26 cellular contexts compared by ENCODE assay signal in the genomic region with DNA sequence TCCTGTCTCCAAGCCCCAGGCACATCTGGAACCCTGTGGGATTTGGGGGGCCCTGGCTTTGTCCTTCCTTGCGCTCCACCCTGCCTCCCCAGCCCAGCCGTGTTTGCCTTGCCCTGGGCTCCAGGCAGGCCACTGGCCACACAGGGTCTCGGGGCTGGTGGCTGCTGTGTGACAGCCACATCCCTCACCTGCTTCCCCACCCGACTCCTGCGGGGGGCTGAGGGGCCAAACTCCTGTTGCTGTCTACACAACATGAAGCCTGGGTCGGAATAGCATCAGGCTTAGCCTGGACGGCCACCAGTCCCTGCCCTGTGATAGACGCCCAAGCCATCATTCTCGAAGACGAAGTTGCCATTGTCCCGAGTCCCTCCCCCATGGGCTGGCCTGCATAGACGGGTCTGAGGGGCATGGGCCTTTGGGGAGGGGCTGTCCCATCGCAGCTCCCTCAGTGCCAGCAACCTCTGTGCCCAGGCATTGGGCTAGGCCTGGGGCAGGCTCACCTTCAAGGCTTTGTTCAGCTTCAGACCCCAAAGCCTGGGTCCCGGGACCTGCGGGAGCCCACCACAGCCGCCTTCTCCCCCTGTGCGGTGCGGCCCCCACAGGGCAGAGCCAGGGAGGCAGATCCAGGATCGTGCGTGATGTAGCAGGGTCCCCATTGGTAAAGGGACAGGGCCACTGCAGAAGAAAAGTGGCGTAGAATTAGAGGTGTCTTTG. TPM values are rescaled to one million over a fixed set of nuclear protein-coding genes. Genes with fewer than 3 reads are reported as not detected.
DNase-seq lines count a peak whose midpoint lies in the region; ATAC-seq, FAIRE-seq and TF ChIP-seq lines count a peak whose summit lies in the region.
"Had no signal": no experiment of that assay in that cellular context is flagged by ENCODE, and none has a peak within 500 bp of the region (broad histone marks: within the 10 kb centered on the region; RNA-seq: fewer than 3 reads in every experiment).

No MANE protein-coding gene starts in this region.

- peaks cover 9% of the 10 kb centered on the region for H3K4me1 Mint-ChIP-seq in CD4-positive, alpha-beta T cell (ENCODE audit: low read depth)
- H3K4me1 Mint-ChIP-seq in WTC11 (peaks cover 23% of the 10 kb centered on the region), T-cell (peaks cover 6 to 13% (median 6%) of the 10 kb centered on the region in 3 donors)
- H3K4me1 Mint-ChIP-seq: CD14-positive monocyte had no signal

- ATAC-seq in CD4-positive, alpha-beta T cell (ENCODE audit: poor library complexity), result no peak
- ATAC-seq in WTC11, result no peak
- no peak for ATAC-seq in T-cell (replicated peaks in 1 of 4)
- no peak for ATAC-seq in GM21367 (IDR thresholded peaks at IDR 0.05; ENCODE audit: unreplicated experiment)

- no peaks in the 10 kb centered on the region for H3K9me3 ChIP-seq in CD4-positive, alpha-beta T cell (ENCODE audit: control insufficient read depth, low read length)
- no peaks in the 10 kb centered on the region for H3K9me3 ChIP-seq in kidney (ENCODE audit: control insufficient read depth in 1 of 2, low read length in 2 of 2)
- H3K9me3 ChIP-seq: BE2C, HAP-1, MG63 had no signal

- no peak overlapping the region for H3K9ac ChIP-seq in kidney (ENCODE audit: low read length in 2 of 2)
- H3K9ac ChIP-seq: GM23248 had no signal

- H3K27ac Mint-ChIP-seq in CD4-positive, alpha-beta T cell, result no peak overlapping the region
- H3K27ac Mint-ChIP-seq in WTC11, result peak overlapping the region; percentile 76
- no peak overlapping the region for H3K27ac Mint-ChIP-seq in T-cell
- H3K27ac Mint-ChIP-seq: HFFc6 had no signal

- DNase-seq in CD4-positive, alpha-beta T cell, result no peak
- DNase-seq in WTC11 (ENCODE audit: low spot score), result no peak
- DNase-seq in kidney, result peak; percentile 56
- no peak for DNase-seq in NCI-H1417 (lab: John Stamatoyannopoulos, UW)
- DNase-seq in T-cell, result no peak
- DNase-seq: 8988T, ACHN, BE2C, Calu3, DND-41, GM23248, HFFc6, KG1, MG63, NCI-H1105 treated with DMSO at 0.1 percent for 48 hours, NCI-H2029, NCI-H526 treated with DMSO at 0.1 percent for 48 hours, RPMI8226, SHP77 had no signal

- POLR2A ChIA-PET in CD4-positive, alpha-beta T cell (lab: Charles Lee), result no interaction called here
- POLR2A ChIA-PET in WTC11 (lab: Charles Lee), result no interaction called here
- POLR2A ChIA-PET in T-cell (lab: Charles Lee), result no interaction called here

- H3K27ac ChIP-seq in CD4-positive, alpha-beta T cell (ENCODE audit: low read depth, low read length), result no peak overlapping the region
- H3K27ac ChIP-seq in kidney (ENCODE audit: low read depth in 2 of 2, low read length in 2 of 2), result no peak overlapping the region
- H3K27ac ChIP-seq: GM23248 had no signal

- no peak overlapping the region for H3K4me3 ChIP-seq in kidney (ENCODE audit: low read length in 2 of 2)
- H3K4me3 ChIP-seq: GM23248, HAP-1, MG63 had no signal

- no peak for TF ChIP-seq CTCF in CD4-positive, alpha-beta T cell (IDR thresholded peaks at IDR 0.05)
- TF ChIP-seq CTCF in WTC11 (IDR thresholded peaks at IDR 0.05) (no peak), kidney (IDR thresholded peaks at IDR 0.05; ENCODE audit: borderline replicate concordance, extremely low read depth, insufficient read depth) (no peak)

- H3K4me1 ChIP-seq in kidney (ENCODE audit: control insufficient read depth in 1 of 2, insufficient read depth in 1 of 2, low read depth in 1 of 2, low read length in 2 of 2), result no peaks in the 10 kb centered on the region
- H3K4me1 ChIP-seq: HAP-1 had no signal

- H3K27me3 Mint-ChIP-seq in CD4-positive, alpha-beta T cell, result no peaks in the 10 kb centered on the region
- H3K27me3 Mint-ChIP-seq in WTC11 (ENCODE audit: low read depth) (no peaks in the 10 kb centered on the region), T-cell (no peaks in the 10 kb centered on the region)

- H3K9me3 Mint-ChIP-seq in CD4-positive, alpha-beta T cell, result no peaks in the 10 kb centered on the region
- H3K9me3 Mint-ChIP-seq in WTC11 (no peaks in the 10 kb centered on the region), T-cell (no peaks in the 10 kb centered on the region)
- H3K9me3 Mint-ChIP-seq: HFFc6 had no signal

- FAIRE-seq in kidney (lab: Jason Lieb, UNC), result no peak
- FAIRE-seq: GM12892, HTR-8/SVneo had no signal

- peaks cover 28% of the 10 kb centered on the region for H3K36me3 Mint-ChIP-seq in CD4-positive, alpha-beta T cell (ENCODE audit: low read depth)
- peaks cover 10% of the 10 kb centered on the region for H3K36me3 Mint-ChIP-seq in WTC11
- H3K36me3 Mint-ChIP-seq in T-cell, result peaks cover 11% of the 10 kb centered on the region

- peak overlapping the region; percentile 30 for H3K4me3 Mint-ChIP-seq in CD4-positive, alpha-beta T cell
- no peak overlapping the region for H3K4me3 Mint-ChIP-seq in WTC11
- no peak overlapping the region for H3K4me3 Mint-ChIP-seq in T-cell
- H3K4me3 Mint-ChIP-seq: CD14-positive monocyte, HFFc6 had no signal

- intact Hi-C loops in CD4-positive, alpha-beta T cell (cut with DNase I, micrococcal nuclease), result no loop called here
- intact Hi-C loops in kidney (cut with DNase I), result no loop called here

- CTCF ChIA-PET in CD4-positive, alpha-beta T cell (lab: Charles Lee), result no interaction called here
- CTCF ChIA-PET in WTC11 (lab: Charles Lee) (interaction anchor here (1.1 kb wide), 1 partner anchor 22 kb away, joined by 3 read pairs; no protein-coding TSS in a partner anchor), T-cell (lab: Charles Lee) (interaction anchor here in 1 of 2 donors (0.6 kb wide), 1 partner anchor 440 kb away, joined by 5 read pairs; no protein-coding TSS in a partner anchor)

- H3K36me3 ChIP-seq in kidney (ENCODE audit: control insufficient read depth in 1 of 2, insufficient read depth in 2 of 2, low read length in 2 of 2), result peaks cover 9 to 15% of the 10 kb centered on the region in 2 donors
- H3K36me3 ChIP-seq: MG63 had no signal

- no peaks in the 10 kb centered on the region for H3K27me3 ChIP-seq in CD4-positive, alpha-beta T cell (ENCODE audit: control insufficient read depth, insufficient read depth, low read length)
- H3K27me3 ChIP-seq: BE2C, MG63 had no signal

TF ChIP-seq in WTC11, 78 proteins besides CTCF, POLR2A, EP300 and RAD21 (continues in another document):
- TF ChIP-seq ESRRA (CRISPR knock-in tag; IDR thresholded peaks at IDR 0.05; ENCODE audit: borderline replicate concordance), result no peak
- TF ChIP-seq, protein P1, sequence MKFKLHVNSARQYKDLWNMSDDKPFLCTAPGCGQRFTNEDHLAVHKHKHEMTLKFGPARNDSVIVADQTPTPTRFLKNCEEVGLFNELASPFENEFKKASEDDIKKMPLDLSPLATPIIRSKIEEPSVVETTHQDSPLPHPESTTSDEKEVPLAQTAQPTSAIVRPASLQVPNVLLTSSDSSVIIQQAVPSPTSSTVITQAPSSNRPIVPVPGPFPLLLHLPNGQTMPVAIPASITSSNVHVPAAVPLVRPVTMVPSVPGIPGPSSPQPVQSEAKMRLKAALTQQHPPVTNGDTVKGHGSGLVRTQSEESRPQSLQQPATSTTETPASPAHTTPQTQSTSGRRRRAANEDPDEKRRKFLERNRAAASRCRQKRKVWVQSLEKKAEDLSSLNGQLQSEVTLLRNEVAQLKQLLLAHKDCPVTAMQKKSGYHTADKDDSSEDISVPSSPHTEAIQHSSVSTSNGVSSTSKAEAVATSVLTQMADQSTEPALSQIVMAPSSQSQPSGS (CRISPR knock-in tag; IDR thresholded peaks at IDR 0.05; ENCODE audit: borderline replicate concordance, low read depth), result no peak
- TF ChIP-seq TP53 (CRISPR knock-in tag; IDR thresholded peaks at IDR 0.05), result no peak
- no peak for TF ChIP-seq CREM (CRISPR knock-in tag; IDR thresholded peaks at IDR 0.05)
- TF ChIP-seq SMAD4 (CRISPR knock-in tag; IDR thresholded peaks at IDR 0.05), result no peak

RNA-seq across cellular contexts. Expression of a gene that starts 15.5 kb away (rescaled TPM):
- total RNA-seq in CD4-positive, alpha-beta T cell, result 1 to 10 TPM; 5.7 to 6.0 TPM
- total RNA-seq in WTC11 (2021) (3.3 to 6.3 TPM (median 4.7 TPM) in 3 replicates), kidney (9.2 TPM), T-cell (10 to 100 TPM in 3 of 5 donors, 1 to 10 TPM in 2; 7.7 to 12.4 (median 10.3) TPM)
- polyA plus RNA-seq in kidney (ENCODE audit: insufficient read depth, low read depth, low replicate concordance), result 1.2 TPM
- total RNA-seq: GM23248, NCI-H460, SK-MEL-5 had no signal
- polyA plus RNA-seq: CD14-positive monocyte, GM23248 had no signal

RNA-seq across cellular contexts. Expression of a gene that starts 17.4 kb away (rescaled TPM):
- 100 to 1,000 TPM; 109 to 116 TPM for total RNA-seq in CD4-positive, alpha-beta T cell
- total RNA-seq in WTC11 (2021) (43.6 to 60.8 TPM (median 44.4 TPM) in 3 replicates), kidney (48.0 TPM), T-cell (10 to 100 TPM; 74.0 to 85.6 (median 77.8) TPM)
- 28.4 TPM for polyA plus RNA-seq in kidney (ENCODE audit: insufficient read depth, low read depth, low replicate concordance)

RNA-seq across cellular contexts. Expression of a gene that starts 23.0 kb away (rescaled TPM):
- total RNA-seq in CD4-positive, alpha-beta T cell, result 1 to 10 TPM; 3.9 to 4.7 TPM
- total RNA-seq in WTC11 (2021) (16.9 to 22.2 TPM (median 18.3 TPM) in 3 replicates), kidney (12.2 TPM), T-cell (10 to 100 TPM in 3 of 5 donors, 1 to 10 TPM in 2; 5.0 to 12.3 (median 11.1) TPM)
- 20.2 TPM for polyA plus RNA-seq in kidney (ENCODE audit: insufficient read depth, low read depth, low replicate concordance)

RNA-seq across cellular contexts. Expression of a gene that starts 33.9 kb away (rescaled TPM):
- total RNA-seq in CD4-positive, alpha-beta T cell, result 10 to 100 TPM; 62.5 to 65.0 TPM
- total RNA-seq in WTC11 (2021) (59.9 to 75.4 TPM (median 71.0 TPM) in 3 replicates), kidney (124 TPM), T-cell (100 to 1,000 TPM in 3 of 5 donors, 10 to 100 TPM in 2; 81.2 to 147 (median 141) TPM)
- polyA plus RNA-seq in kidney (ENCODE audit: insufficient read depth, low read depth, low replicate concordance), result 113 TPM

RNA-seq across cellular contexts. Expression of a gene that starts 40.3 kb away (rescaled TPM):
- total RNA-seq in CD4-positive, alpha-beta T cell, result not detected
- total RNA-seq in WTC11 (2021) (not detected in 3 replicates), kidney (not detected), T-cell (not detected)
- polyA plus RNA-seq in kidney (ENCODE audit: insufficient read depth, low read depth, low replicate concordance), result not detected
- total RNA-seq: Calu3, GM23248, HFFc6, NCI-H460, SK-MEL-5 had no signal
- polyA plus RNA-seq: CD14-positive monocyte, GM23248 had no signal
